In genomic region chr11:116287866-116288265, GRCh38 we compare ENCODE assay signal across 20 cellular contexts.
DNase-seq lines count a peak whose midpoint lies in the region; FAIRE-seq and TF ChIP-seq lines count a peak whose summit lies in the region.
"Had no signal": no experiment of that assay in that cellular context is flagged by ENCODE, and none has a peak within 500 bp of the region (broad histone marks: within the 10 kb centered on the region; RNA-seq: fewer than 3 reads in every experiment).

No MANE protein-coding gene starts in this region.

- DNase-seq in NCI-H226 (peak; percentile 22), bronchial epithelial cell (ENCODE audit: low read depth) (peak; percentile 4), small intestine (peak; percentile 77), SIG-M5 treated with dmso at 0.1 percent for 504 hours (lab: John Stamatoyannopoulos, UW; ENCODE audit: unreplicated experiment) (no peak), uterus (no peak)
- no peak for DNase-seq in stimulated activated CD4-positive, alpha-beta T cell treated with anti-CD3 and anti-CD28 coated beads, Interleukin-4, amount 100 ng/mL, for 24 hours
- DNase-seq: ACHN; BE2C; C1 segment of cervical spinal cord; CD4-positive, CD25-positive, alpha-beta regulatory T cell; CD8-positive, alpha-beta memory T cell; COR-L47; DMS153; DMS79; GDM1; GOT3; H7 had no signal

- H3K27ac ChIP-seq in small intestine (ENCODE audit: low read depth in 1 of 2, low read length in 1 of 2) = no peak overlapping the region
- H3K27ac ChIP-seq in uterus = no peak overlapping the region

- TF ChIP-seq EP300 in Ishikawa (IDR thresholded peaks at IDR 0.05; ENCODE audit: borderline replicate concordance) = no peak

- no peak overlapping the region for H3K4me3 ChIP-seq in bronchial epithelial cell (ENCODE audit: low read depth, low read length)
- H3K4me3 ChIP-seq in small intestine (ENCODE audit: low read depth in 1 of 2, low read length in 2 of 2) = no peak overlapping the region
- no peak overlapping the region for H3K4me3 ChIP-seq in uterus

- no peak for FAIRE-seq in bronchial epithelial cell (lab: Jason Lieb, UNC)
- no peak for FAIRE-seq in small intestine (lab: Jason Lieb, UNC)
- FAIRE-seq: A204.1, HTR-8/SVneo had no signal

- TF ChIP-seq POLR2A in uterus (IDR thresholded peaks at IDR 0.05) = no peak

- H3K36me3 ChIP-seq in bronchial epithelial cell (ENCODE audit: control insufficient read depth, insufficient read depth, low read length) = no peaks in the 10 kb centered on the region
- no peaks in the 10 kb centered on the region for H3K36me3 ChIP-seq in small intestine (ENCODE audit: control insufficient read depth in 2 of 2, insufficient read depth in 2 of 2, low read length in 2 of 2)
- no peaks in the 10 kb centered on the region for H3K36me3 ChIP-seq in uterus
- H3K36me3 ChIP-seq: BE2C had no signal

- H3K4me1 ChIP-seq in small intestine (ENCODE audit: control insufficient read depth in 2 of 2, insufficient read depth in 1 of 2, low read depth in 1 of 2, low read length in 1 of 2) (no peaks in the 10 kb centered on the region), uterus (no peaks in the 10 kb centered on the region)
- H3K4me1 ChIP-seq: BE2C had no signal

- intact Hi-C loops in uterus (cut with DNase I; ENCODE audit: low total_unique reads) = no loop called here

- no peak for TF ChIP-seq CTCF in bronchial epithelial cell (IDR thresholded peaks at IDR 0.05; ENCODE audit: insufficient read depth, low read length, severe bottlenecking)
- no peak for TF ChIP-seq CTCF in uterus (IDR thresholded peaks at IDR 0.05)

- TF ChIP-seq RAD21 in Ishikawa (IDR thresholded peaks at IDR 0.05; ENCODE audit: low read depth) = no peak

- no peaks in the 10 kb centered on the region for H3K27me3 ChIP-seq in bronchial epithelial cell (ENCODE audit: control insufficient read depth, insufficient read depth, low read length)
- H3K27me3 ChIP-seq in small intestine (ENCODE audit: control insufficient read depth in 2 of 2, insufficient read depth in 2 of 2, low read length in 2 of 2) = peaks cover 0 to 3% of the 10 kb centered on the region in 2 donors
- no peaks in the 10 kb centered on the region for H3K27me3 ChIP-seq in uterus
- H3K27me3 ChIP-seq: BE2C had no signal

- 7 to 56% (median 32%) methylated on average over 1 of the region's 1 CpG for WGBS in small intestine, 3 donors

- H3K9me3 ChIP-seq in small intestine (ENCODE audit: control insufficient read depth, low read depth) = no peaks in the 10 kb centered on the region
- H3K9me3 ChIP-seq in uterus = no peaks in the 10 kb centered on the region
- H3K9me3 ChIP-seq: BE2C had no signal

TF ChIP-seq in Ishikawa, 13 proteins besides CTCF, POLR2A, EP300 and RAD21:
- TF ChIP-seq CEBPB (IDR thresholded peaks at IDR 0.05) (no peak), USF1 (IDR thresholded peaks at IDR 0.05) (peak; percentile 29; the same call in 1 of the 2 replicates)

Comparison
In these comparisons a context has a peak if more than half of its experiments do, and no peak if none do; other contexts are left out.
1. DNase-seq: peak in NCI-H226 (single experiment), bronchial epithelial cell (single experiment) and small intestine (single experiment); none in SIG-M5 treated with dmso at 0.1 percent for 504 hours (single experiment), stimulated activated CD4-positive, alpha-beta T cell treated with anti-CD3 and anti-CD28 coated beads, Interleukin-4, amount 100 ng/mL, for 24 hours (single experiment) and uterus (0 of 2).